Comparison of ENCODE assay signal across 8 cellular contexts in genomic region chr19:48543121-48543710, GRCh38. TPM values are rescaled to one million over a fixed set of nuclear protein-coding genes. Genes with fewer than 3 reads are reported as not detected.
A peak's percentile ranks its signal among the peaks of the same experiment; 100 is the strongest.
DNase-seq lines count a peak whose midpoint lies in the region; ATAC-seq and TF ChIP-seq lines count a peak whose summit lies in the region.

No MANE protein-coding gene starts in this region.

- no peaks in the 10 kb centered on the region for H4K20me1 ChIP-seq in GM23248 (ENCODE audit: insufficient read depth)

- ATAC-seq in HG02870 (IDR thresholded peaks at IDR 0.05; ENCODE audit: unreplicated experiment) (no peak), HG02763 (IDR thresholded peaks at IDR 0.05; ENCODE audit: unreplicated experiment) (no peak)

- H3K4me1 ChIP-seq in GM23248 (ENCODE audit: insufficient read depth): no peaks in the 10 kb centered on the region
- H3K4me1 ChIP-seq in esophagus squamous epithelium: peaks cover 9 to 51% (median 14%) of the 10 kb centered on the region in 3 donors

- H3K36me3 ChIP-seq in GM23248 (ENCODE audit: low read depth) (no peaks in the 10 kb centered on the region), esophagus squamous epithelium (no peaks in the 10 kb centered on the region)

- peak; percentile 82 for DNase-seq in GM23248
- peak; percentile 29 for DNase-seq in NCI-H774 (lab: John Stamatoyannopoulos, UW)
- DNase-seq in esophagus squamous epithelium (lab: John Stamatoyannopoulos, UW): no peak
- DNase-seq in renal cortical epithelial cell (ENCODE audit: low read depth): peak; percentile 53
- DNase-seq in HuH-7.5 (ENCODE audit: low spot score): no peak
- DNase-seq in activated gamma-delta T cell treated with Interleukin-2 at 50 U/mL for 16 hours: no peak

- TF ChIP-seq POLR2A in esophagus squamous epithelium (IDR thresholded peaks at IDR 0.05): peak in 1 of 4 donors; percentile 10

- no peaks in the 10 kb centered on the region; the same call in 1 of the 2 replicates for H3K27me3 ChIP-seq in GM23248 (replicated peaks; ENCODE audit: insufficient read depth)
- peaks cover 0 to 6% (median 0%) of the 10 kb centered on the region in 4 donors for H3K27me3 ChIP-seq in esophagus squamous epithelium

- TF ChIP-seq CTCF in esophagus squamous epithelium (IDR thresholded peaks at IDR 0.05): no peak

- no peaks in the 10 kb centered on the region for H3K9me2 ChIP-seq in GM23248 (ENCODE audit: insufficient read depth)

- H3K4me2 ChIP-seq in GM23248 (ENCODE audit: unreplicated experiment): peak overlapping the region; percentile 12

- 15 to 26% methylated on average over 17 to 19 of the region's 19 CpGs for WGBS in GM23248 (ENCODE audit: low coverage in 1 of 2, low lambda C conversion rate in 2 of 2, missing lambda C conversion rate in 2 of 2), 2 experiments
- WGBS in esophagus squamous epithelium, 2 donors: 14% methylated on average over 10 to 18 of the region's 19 CpGs

- intact Hi-C loops in esophagus squamous epithelium (cut with DNase I): no loop called here

- H3K27ac ChIP-seq in GM23248 (no peak overlapping the region), esophagus squamous epithelium (peak overlapping the region; percentile 44 to 83 (median 82))

- H3K79me2 ChIP-seq in GM23248 (ENCODE audit: insufficient read depth): no peaks in the 10 kb centered on the region

- in situ Hi-C loops in GM23248 (cut with MboI): no loop called here

- no peak overlapping the region for H3K4me3 ChIP-seq in GM23248
- peak overlapping the region in 1 of 4 donors; percentile 39 for H3K4me3 ChIP-seq in esophagus squamous epithelium

- H3K9me3 ChIP-seq in GM23248 (ENCODE audit: low read depth): no peaks in the 10 kb centered on the region
- H3K9me3 ChIP-seq in esophagus squamous epithelium: no peaks in the 10 kb centered on the region

- H3F3A ChIP-seq in GM23248 (ENCODE audit: insufficient read depth): no peaks in the 10 kb centered on the region

- H2AFZ ChIP-seq in GM23248: peak overlapping the region; percentile 36; the same call in 1 of the 2 replicates

- no peak overlapping the region for H3K9ac ChIP-seq in GM23248

RNA-seq across cellular contexts. Expression of gene SULT2B1, which starts 8.8 kb away (rescaled TPM):
- total RNA-seq in GM23248 (2014; rRNA removed; shearing (Covaris generic)): not detected in 2 replicates
- not detected in 2 replicates for polyA plus RNA-seq in GM23248 (2016; fragmentation: Nextera tagmentation; extraction: Ambion mirVana)
- 100 to 1,000 TPM in 2 of 4 donors, 10 to 100 TPM in 2; 84.8 to 253 (median 150) TPM for total RNA-seq in esophagus squamous epithelium
- total RNA-seq in renal cortical epithelial cell: not detected in 2 replicates

RNA-seq across cellular contexts. Expression of gene LMTK3, which starts 31.6 kb away (rescaled TPM):
- 0.22 TPM in 1 of 2 replicates, not detected in the other for total RNA-seq in GM23248 (2014; rRNA removed; shearing (Covaris generic))
- not detected in 2 replicates for polyA plus RNA-seq in GM23248 (2016; fragmentation: Nextera tagmentation; extraction: Ambion mirVana)
- 1 to 10 TPM; 2.1 to 7.8 (median 2.8) TPM for total RNA-seq in esophagus squamous epithelium
- 1.1 and 1.2 TPM in 2 replicates for total RNA-seq in renal cortical epithelial cell

Comparison
In these comparisons a context has a peak if more than half of its experiments do, and no peak if none do; other contexts are left out.
1. DNase-seq: peak in GM23248 (single experiment), NCI-H774 (single experiment) and renal cortical epithelial cell (single experiment); none in esophagus squamous epithelium (single experiment), HuH-7.5 (single experiment) and activated gamma-delta T cell treated with Interleukin-2 at 50 U/mL for 16 hours (single experiment).
2. RNA of gene SULT2B1, which starts 8.8 kb away (total RNA-seq): 84.8 to 253 TPM in esophagus squamous epithelium; not detected in renal cortical epithelial cell and not detected in GM23248; every median in the first group is over 10 times any median in the second.